ENCODE assay signal across 17 cellular contexts in the genomic region with DNA sequence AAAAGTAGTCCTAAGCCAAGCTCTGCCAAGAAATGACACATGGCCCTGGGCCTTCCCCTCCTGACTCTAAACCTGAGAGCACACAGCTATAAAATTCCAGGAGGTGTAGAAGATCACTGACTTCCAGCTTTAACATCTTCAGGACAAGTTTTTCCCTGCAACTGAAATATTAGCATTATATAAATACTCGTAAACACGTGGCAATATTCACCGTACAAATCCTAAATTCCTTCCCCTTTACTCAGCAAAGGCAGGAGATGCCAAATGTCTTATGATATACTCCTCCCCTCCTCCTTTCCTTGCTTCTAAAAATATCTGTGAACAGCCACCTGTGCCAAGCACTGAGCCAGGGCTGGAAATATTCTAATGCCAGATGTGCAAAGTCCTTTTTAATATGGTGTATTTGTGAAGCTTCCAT.
DNase-seq lines count a peak whose midpoint lies in the region; ATAC-seq and TF ChIP-seq lines count a peak whose summit lies in the region.
"Had no signal": no experiment of that assay in that cellular context is flagged by ENCODE, and none has a peak within 500 bp of the region (broad histone marks: within the 10 kb centered on the region; RNA-seq: fewer than 3 reads in every experiment).

No MANE protein-coding gene starts in this region.

- H3K27ac Mint-ChIP-seq in chondrocyte (ENCODE audit: unreplicated experiment) = peak overlapping the region; percentile 18
- no peak overlapping the region for H3K27ac Mint-ChIP-seq in activated CD4-positive, alpha-beta T cell treated with anti-CD3 and anti-CD28 coated beads, Interleukin-2, amount 10 ng/mL, durations not matched to agents 7 days and 5 days
- no peak overlapping the region for H3K27ac Mint-ChIP-seq in osteocyte (ENCODE audit: unreplicated experiment)
- H3K27ac Mint-ChIP-seq: activated naive CD8-positive, alpha-beta T cell treated with anti-CD3 and anti-CD28 coated beads, Interleukin-2, amount 10 ng/mL, durations not matched to agents 7 days and 5 days; neural progenitor cell; WTC11 had no signal

- H4K5ac ChIP-seq in IMR-90 (ENCODE audit: low read depth, low read length) = no peak overlapping the region

- no peak overlapping the region for H3K9ac ChIP-seq in IMR-90 (ENCODE audit: low read depth, low read length)
- H3K9ac ChIP-seq: neural progenitor cell had no signal

- H4K91ac ChIP-seq in IMR-90 (ENCODE audit: insufficient read depth, low read depth, low read length) = no peak overlapping the region

- peak; percentile 19 for DNase-seq in AG04449 (ENCODE audit: low read depth, low spot score)
- DNase-seq in IMR-90 = peak; percentile 85
- no peak for DNase-seq in chondrocyte (ENCODE audit: low spot score)
- DNase-seq in left lobe of liver (ENCODE audit: low spot score) = no peak
- no peak for DNase-seq in activated CD4-positive, alpha-beta T cell treated with anti-CD3 and anti-CD28 coated beads, Interleukin-2, amount 10 ng/mL, durations not matched to agents 7 days and 5 days
- no peak for DNase-seq in osteocyte (ENCODE audit: extremely low spot score, unreplicated experiment)
- DNase-seq in NCI-H146 (lab: John Stamatoyannopoulos, UW) = no peak
- DNase-seq: activated CD8-positive, alpha-beta memory T cell treated with anti-CD3 and anti-CD28 coated beads, Interleukin-2, amount 50 U/mL, for 48 hours; activated naive CD8-positive, alpha-beta T cell treated with anti-CD3 and anti-CD28 coated beads, Interleukin-2, amount 10 ng/mL, durations not matched to agents 7 days and 5 days; effector memory CD4-positive, alpha-beta T cell; GOT3; hypothalamus; stimulated activated CD4-positive, alpha-beta T cell treated with anti-CD3 and anti-CD28 coated beads, Interleukin-12 subunit alpha, Interleukin-12 subunit beta, amount 100 ng/mL, for 4 hours had no signal

- H3K27me3 Mint-ChIP-seq in chondrocyte (ENCODE audit: low read depth) (no peaks in the 10 kb centered on the region), osteocyte (ENCODE audit: unreplicated experiment) (no peaks in the 10 kb centered on the region)
- H3K27me3 Mint-ChIP-seq in activated CD4-positive, alpha-beta T cell treated with anti-CD3 and anti-CD28 coated beads, Interleukin-2, amount 10 ng/mL, durations not matched to agents 7 days and 5 days = no peaks in the 10 kb centered on the region
- H3K27me3 Mint-ChIP-seq: activated naive CD8-positive, alpha-beta T cell treated with anti-CD3 and anti-CD28 coated beads, Interleukin-2, amount 10 ng/mL, durations not matched to agents 7 days and 5 days had no signal

- H2BK20ac ChIP-seq in IMR-90 (ENCODE audit: low read depth, low read length) = no peak overlapping the region

- peak; percentile 88 for ATAC-seq in IMR-90 (ENCODE audit: low read depth)
- peak; percentile 52 for ATAC-seq in left lobe of liver
- ATAC-seq in GM18870 (IDR thresholded peaks at IDR 0.05; ENCODE audit: unreplicated experiment) = no peak
- ATAC-seq: GM12878, WTC11 had no signal

- H3K9me3 ChIP-seq in IMR-90 (ENCODE audit: control insufficient read depth, insufficient read depth, low read length) = no peaks in the 10 kb centered on the region

- H4K20me1 ChIP-seq in IMR-90 (ENCODE audit: insufficient read depth, low read length) = 0 out of 2 replicates have a peak, but pooled peaks cover 5% of the 10 kb centered on the region

- 0 out of 2 replicates have a peak overlapping the region, but pooled peaks have one; percentile 1 for H2BK120ac ChIP-seq in IMR-90 (ENCODE audit: low read depth, low read length)

- H3K4me2 ChIP-seq in IMR-90 (ENCODE audit: low read depth, low read length) = no peak overlapping the region
- H3K4me2 ChIP-seq: neural progenitor cell had no signal

- H3K23ac ChIP-seq in IMR-90 (ENCODE audit: low read depth, low read length) = no peak overlapping the region

- no peaks in the 10 kb centered on the region for H3K9me3 Mint-ChIP-seq in chondrocyte (ENCODE audit: low read depth)
- H3K9me3 Mint-ChIP-seq in activated CD4-positive, alpha-beta T cell treated with anti-CD3 and anti-CD28 coated beads, Interleukin-2, amount 10 ng/mL, durations not matched to agents 7 days and 5 days = peaks cover 23% of the 10 kb centered on the region
- no peaks in the 10 kb centered on the region for H3K9me3 Mint-ChIP-seq in osteocyte (ENCODE audit: unreplicated experiment)

- H3K4me1 ChIP-seq in IMR-90 (ENCODE audit: control insufficient read depth, insufficient read depth, low read length) = peaks cover 8% of the 10 kb centered on the region

- no peak overlapping the region for H3K4me3 Mint-ChIP-seq in chondrocyte (ENCODE audit: unreplicated experiment)
- no peak overlapping the region for H3K4me3 Mint-ChIP-seq in activated CD4-positive, alpha-beta T cell treated with anti-CD3 and anti-CD28 coated beads, Interleukin-2, amount 10 ng/mL, durations not matched to agents 7 days and 5 days
- no peak overlapping the region for H3K4me3 Mint-ChIP-seq in osteocyte (ENCODE audit: unreplicated experiment)
- H3K4me3 Mint-ChIP-seq: activated naive CD8-positive, alpha-beta T cell treated with anti-CD3 and anti-CD28 coated beads, Interleukin-2, amount 10 ng/mL, durations not matched to agents 7 days and 5 days; neural progenitor cell; WTC11 had no signal

- peaks cover 5% of the 10 kb centered on the region; the same call in 1 of the 2 replicates for H3K9me1 ChIP-seq in IMR-90 (ENCODE audit: insufficient read depth, low read length)

- H3K79me1 ChIP-seq in IMR-90 (ENCODE audit: low read depth in 1 of 2, low read length in 2 of 2) = peaks cover 3 to 11% of the 10 kb centered on the region in 2 experiments; a peak in 3 of 4 replicates

- no CpG with 5 or more reads among the region's 3 CpGs for WGBS in IMR-90 (ENCODE audit: extremely low coverage in 2 of 2, insufficient read length in 1 of 2), 2 experiments

- no peak overlapping the region for H3K14ac ChIP-seq in IMR-90 (replicated peaks; ENCODE audit: low read depth, low read length)

- POLR2A ChIA-PET in AG04449 (lab: Yijun Ruan, JAX) (no interaction called here), IMR-90 (lab: Charles Lee; ENCODE audit: unreplicated experiment) (no interaction called here)
- POLR2A ChIA-PET in activated CD4-positive, alpha-beta T cell treated with anti-CD3 and anti-CD28 coated beads, Interleukin-2, amount 10 ng/mL, durations not matched to agents 7 days and 5 days (lab: Charles Lee) = interaction anchor here (0.7 kb wide), 1 partner anchor 1080 kb away, joined by 3 read pairs; no protein-coding TSS in a partner anchor

- H2AK5ac ChIP-seq in IMR-90 (ENCODE audit: low read depth, low read length) = no peak overlapping the region

- no peak overlapping the region for H2BK15ac ChIP-seq in IMR-90 (ENCODE audit: low read depth, low read length)

- no peaks in the 10 kb centered on the region for H3K36me3 ChIP-seq in IMR-90 (ENCODE audit: control insufficient read depth, insufficient read depth, low read length)
- H3K36me3 ChIP-seq: neural progenitor cell had no signal

- in situ Hi-C loops in IMR-90 (cut with MboI; ENCODE audit: low sequenced_read_pairs) = no loop called here

- H3K4me1 Mint-ChIP-seq in chondrocyte (ENCODE audit: low read depth) (peaks cover 19% of the 10 kb centered on the region), osteocyte (ENCODE audit: unreplicated experiment) (peaks cover 10% of the 10 kb centered on the region)
- no peaks in the 10 kb centered on the region for H3K4me1 Mint-ChIP-seq in activated CD4-positive, alpha-beta T cell treated with anti-CD3 and anti-CD28 coated beads, Interleukin-2, amount 10 ng/mL, durations not matched to agents 7 days and 5 days
- H3K4me1 Mint-ChIP-seq: activated naive CD8-positive, alpha-beta T cell treated with anti-CD3 and anti-CD28 coated beads, Interleukin-2, amount 10 ng/mL, durations not matched to agents 7 days and 5 days had no signal

- no peak overlapping the region for H3K56ac ChIP-seq in IMR-90 (ENCODE audit: extremely low read depth, insufficient read depth, low read length)

- no peak overlapping the region for H3K4me3 ChIP-seq in AG04449 (ENCODE audit: low read depth, low read length)
- no peak overlapping the region for H3K4me3 ChIP-seq in IMR-90 (ENCODE audit: insufficient read depth, low read depth, low read length)
- H3K4me3 ChIP-seq: GM12878, neural progenitor cell had no signal

- H3K27me3 ChIP-seq in IMR-90 (ENCODE audit: control insufficient read depth, insufficient read depth, low read length) = no peaks in the 10 kb centered on the region
- H3K27me3 ChIP-seq: neural progenitor cell had no signal

- H2AFZ ChIP-seq in IMR-90 (replicated peaks; ENCODE audit: low read length, poor library complexity) = no peak overlapping the region
- H2AFZ ChIP-seq: neural progenitor cell had no signal

- 0 out of 2 replicates have a peak overlapping the region, but pooled peaks have one; percentile 32 for H3K4ac ChIP-seq in IMR-90 (ENCODE audit: low read depth, low read length)

- no peak overlapping the region for H3K18ac ChIP-seq in IMR-90 (ENCODE audit: low read depth, low read length)

- dilution Hi-C loops in IMR-90 (cut with HindIII; ENCODE audit: low sequenced_read_pairs, unreplicated experiment) = no loop called here

- TF ChIP-seq RAD21 in IMR-90 (IDR thresholded peaks at IDR 0.05; ENCODE audit: low read length) = no peak

- intact Hi-C loops in IMR-90 (cut with micrococcal nuclease) = no loop called here

- no peaks in the 10 kb centered on the region for H3K36me3 Mint-ChIP-seq in chondrocyte (ENCODE audit: low read depth)
- no peaks in the 10 kb centered on the region for H3K36me3 Mint-ChIP-seq in activated CD4-positive, alpha-beta T cell treated with anti-CD3 and anti-CD28 coated beads, Interleukin-2, amount 10 ng/mL, durations not matched to agents 7 days and 5 days (ENCODE audit: low read depth)
- H3K36me3 Mint-ChIP-seq in osteocyte (ENCODE audit: unreplicated experiment) = no peaks in the 10 kb centered on the region
- H3K36me3 Mint-ChIP-seq: activated naive CD8-positive, alpha-beta T cell treated with anti-CD3 and anti-CD28 coated beads, Interleukin-2, amount 10 ng/mL, durations not matched to agents 7 days and 5 days had no signal

- peak overlapping the region; percentile 53 for H2AK9ac ChIP-seq in IMR-90 (replicated peaks; ENCODE audit: low read depth, low read length, poor library complexity)

- no peak overlapping the region for H4K8ac ChIP-seq in IMR-90 (ENCODE audit: low read depth in 2 of 2, low read length in 2 of 2)

- CTCF ChIA-PET in AG04449 (lab: Yijun Ruan, JAX) (interaction anchor here (1.3 kb wide), 1 partner anchor 197 kb away, joined by 4 read pairs; no protein-coding TSS in a partner anchor), IMR-90 (lab: Yijun Ruan, JAX) (interaction anchor here (0.6 kb wide), 1 partner anchor 112 kb away, joined by 3 read pairs; no protein-coding TSS in a partner anchor)
- CTCF ChIA-PET in activated CD4-positive, alpha-beta T cell treated with anti-CD3 and anti-CD28 coated beads, Interleukin-2, amount 10 ng/mL, durations not matched to agents 7 days and 5 days (lab: Charles Lee) = no interaction called here

- TF ChIP-seq CTCF in AG04449 (IDR thresholded peaks at IDR 0.05; ENCODE audit: insufficient read depth, low read length, missing control alignments) (no peak), IMR-90 (conservative IDR thresholded peaks at IDR 0.05; ENCODE audit: low read depth, low read length) (no peak), chondrocyte (IDR thresholded peaks at IDR 0.05) (peak; percentile 8), osteocyte (IDR thresholded peaks at IDR 0.05) (no peak)

- no peak overlapping the region for H3K27ac ChIP-seq in IMR-90 (ENCODE audit: insufficient read depth, low read length)
- H3K27ac ChIP-seq: neural progenitor cell had no signal

- BruUV-seq in IMR-90 (replicated peaks; lab: Mats Ljungman, UMichigan) = no TSS peak

- H2BK5ac ChIP-seq in IMR-90 (ENCODE audit: low read depth, low read length, poor library complexity, severe bottlenecking) = no peak overlapping the region

- no peak for TF ChIP-seq POLR2A in IMR-90 (IDR thresholded peaks at IDR 0.05; ENCODE audit: low read depth, low read length)

Comparison
In these comparisons a context has a peak if more than half of its experiments do, and no peak if none do; other contexts are left out.
1. DNase-seq: peak in AG04449 (single experiment) and IMR-90 (single experiment); none in chondrocyte (single experiment), left lobe of liver (single experiment), activated CD4-positive, alpha-beta T cell treated with anti-CD3 and anti-CD28 coated beads, Interleukin-2, amount 10 ng/mL, durations not matched to agents 7 days and 5 days (single experiment), osteocyte (single experiment) and NCI-H146 (single experiment).